Comparison of ENCODE assay signal across 8 cellular contexts in the genomic region with DNA sequence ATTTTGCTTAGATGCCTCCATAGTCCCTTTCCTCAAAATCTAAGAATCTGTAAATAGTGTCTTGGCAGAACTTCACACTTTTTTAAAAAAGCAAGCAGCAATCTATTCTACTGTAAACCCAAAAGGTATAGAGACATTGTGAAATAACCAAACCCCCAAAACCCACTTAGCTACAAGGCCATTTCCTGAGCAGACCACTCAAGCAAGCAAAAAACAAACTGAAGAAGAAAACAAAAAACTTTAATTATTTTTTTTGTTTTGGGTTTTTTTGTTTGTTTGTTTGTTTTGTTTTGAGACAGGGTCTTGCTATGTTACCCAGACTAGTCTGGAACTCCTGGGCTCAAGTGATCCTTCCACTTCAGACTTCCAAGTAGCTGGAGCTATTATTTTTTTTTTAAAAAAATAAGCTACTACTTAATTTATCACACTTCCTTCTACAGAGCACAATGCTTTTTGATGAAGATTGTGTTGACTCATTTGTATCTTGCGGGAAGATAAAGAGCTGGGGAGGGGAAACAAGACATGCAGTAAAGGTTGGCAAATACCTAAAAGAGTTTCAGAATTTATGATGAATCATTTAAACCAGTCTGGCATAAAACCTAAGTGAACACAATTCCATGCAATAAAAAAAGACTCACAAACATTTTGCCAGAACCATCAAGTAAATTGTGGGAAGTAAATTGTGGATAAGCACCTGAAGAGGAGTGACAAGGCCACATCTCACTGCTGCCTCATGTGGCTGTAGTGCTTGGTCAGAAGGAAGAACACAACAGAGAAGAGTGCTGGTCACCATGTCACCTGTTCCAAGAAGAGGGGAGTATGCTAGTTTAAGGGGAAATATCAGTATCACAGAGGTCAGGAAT. TPM values are rescaled to one million over a fixed set of nuclear protein-coding genes. Genes with fewer than 3 reads are reported as not detected.
DNase-seq lines count a peak whose midpoint lies in the region; ATAC-seq and TF ChIP-seq lines count a peak whose summit lies in the region.

No MANE protein-coding gene starts in this region.

- H3K27ac Mint-ChIP-seq in activated naive CD4-positive, alpha-beta T cell treated with anti-CD3 and anti-CD28 coated beads, Interleukin-2, amount 10 ng/mL, durations not matched to agents 7 days and 5 days: peak overlapping the region; percentile 77
- H3K27ac Mint-ChIP-seq in IgD-negative memory B cell: peak overlapping the region in 2 of 3 donors; percentile 63 to 79
- H3K27ac Mint-ChIP-seq in activated B cell treated with CpG ODN at 0.5 μM for 24 hours: peak overlapping the region; percentile 51

- H3K4me3 Mint-ChIP-seq in activated naive CD4-positive, alpha-beta T cell treated with anti-CD3 and anti-CD28 coated beads, Interleukin-2, amount 10 ng/mL, durations not matched to agents 7 days and 5 days: no peak overlapping the region
- H3K4me3 Mint-ChIP-seq in IgD-negative memory B cell (peak overlapping the region in 2 of 4 donors; percentile 18 to 39), activated B cell treated with CpG ODN at 0.5 μM for 24 hours (no peak overlapping the region)

- intact Hi-C loops in activated B cell treated with CpG ODN at 0.5 μM for 24 hours (cut with micrococcal nuclease) (loop anchor here (1.0 kb wide), 1 partner anchor 39 kb away; no protein-coding TSS in a partner anchor), left colon (cut with DNase I, micrococcal nuclease) (no loop called here), tibial artery (cut with DNase I; ENCODE audit: low total_unique reads) (no loop called here), gastrocnemius medialis (cut with DNase I; ENCODE audit: low total_unique reads) (no loop called here)

- TF ChIP-seq POLR2A in gastrocnemius medialis (IDR thresholded peaks at IDR 0.05): no peak

- POLR2A ChIA-PET in activated B cell treated with CpG ODN at 0.5 μM for 24 hours (lab: Charles Lee): interaction anchor here (0.5 to 1.7 kb wide), 3 partner anchors 15 to 56 kb away, joined by 3 to 9 read pairs (median 8); no protein-coding TSS in a partner anchor

- no peaks in the 10 kb centered on the region for H3K27me3 ChIP-seq in tibial artery
- no peaks in the 10 kb centered on the region for H3K27me3 ChIP-seq in gastrocnemius medialis

- CTCF ChIA-PET in activated naive CD4-positive, alpha-beta T cell treated with anti-CD3 and anti-CD28 coated beads, Interleukin-2, amount 10 ng/mL, durations not matched to agents 7 days and 5 days (lab: Charles Lee): interaction anchor here (0.5 to 1.6 kb wide), 5 partner anchors 14 to 31 kb away, joined by 3 to 5 read pairs (median 3); partner anchors contain the start of genes AP4B1 and DCLRE1B
- CTCF ChIA-PET in activated B cell treated with CpG ODN at 0.5 μM for 24 hours (lab: Charles Lee): interaction anchor here (0.8 to 2.0 kb wide), 4 partner anchors 15 to 40 kb away, joined by 3 to 5 read pairs (median 4); no protein-coding TSS in a partner anchor

- H3K4me1 ChIP-seq in tibial artery (no peaks in the 10 kb centered on the region), gastrocnemius medialis (no peaks in the 10 kb centered on the region)

- H3K36me3 Mint-ChIP-seq in activated naive CD4-positive, alpha-beta T cell treated with anti-CD3 and anti-CD28 coated beads, Interleukin-2, amount 10 ng/mL, durations not matched to agents 7 days and 5 days: peaks cover 17% of the 10 kb centered on the region
- H3K36me3 Mint-ChIP-seq in IgD-negative memory B cell (peaks cover 4% of the 10 kb centered on the region), activated B cell treated with CpG ODN at 0.5 μM for 24 hours (ENCODE audit: low read depth) (peaks cover 3% of the 10 kb centered on the region)

- TF ChIP-seq CTCF in activated B cell treated with CpG ODN at 0.5 μM for 24 hours (IDR thresholded peaks at IDR 0.05): no peak
- no peak for TF ChIP-seq CTCF in tibial artery (IDR thresholded peaks at IDR 0.05)
- TF ChIP-seq CTCF in gastrocnemius medialis (IDR thresholded peaks at IDR 0.05 in 4 of 5, conservative IDR thresholded peaks at IDR 0.05 in 1 of 5): no peak

- H3K27me3 Mint-ChIP-seq in activated naive CD4-positive, alpha-beta T cell treated with anti-CD3 and anti-CD28 coated beads, Interleukin-2, amount 10 ng/mL, durations not matched to agents 7 days and 5 days: no peaks in the 10 kb centered on the region
- no peaks in the 10 kb centered on the region for H3K27me3 Mint-ChIP-seq in IgD-negative memory B cell
- no peaks in the 10 kb centered on the region for H3K27me3 Mint-ChIP-seq in activated B cell treated with CpG ODN at 0.5 μM for 24 hours

- H3K9me3 Mint-ChIP-seq in activated naive CD4-positive, alpha-beta T cell treated with anti-CD3 and anti-CD28 coated beads, Interleukin-2, amount 10 ng/mL, durations not matched to agents 7 days and 5 days: no peaks in the 10 kb centered on the region
- H3K9me3 Mint-ChIP-seq in IgD-negative memory B cell (peaks cover 0 to 2% (median 0%) of the 10 kb centered on the region in 3 donors), activated B cell treated with CpG ODN at 0.5 μM for 24 hours (no peaks in the 10 kb centered on the region)

- ATAC-seq in activated B cell treated with CpG ODN at 0.5 μM for 24 hours (ENCODE audit: low read depth): no peak
- ATAC-seq in left colon: peak; percentile 85
- ATAC-seq in gastrocnemius medialis: no peak
- ATAC-seq in HG02884 (IDR thresholded peaks at IDR 0.05; ENCODE audit: unreplicated experiment): no peak

- H3K9me3 ChIP-seq in tibial artery: no peaks in the 10 kb centered on the region
- H3K9me3 ChIP-seq in gastrocnemius medialis: no peaks in the 10 kb centered on the region

- in situ Hi-C loops in gastrocnemius medialis (cut with MboI; ENCODE audit: low sequenced_read_pairs in 4 of 4): no loop called here

- no peak overlapping the region for H3K4me3 ChIP-seq in tibial artery
- H3K4me3 ChIP-seq in gastrocnemius medialis: no peak overlapping the region

- peaks cover 67% of the 10 kb centered on the region for H3K4me1 Mint-ChIP-seq in activated naive CD4-positive, alpha-beta T cell treated with anti-CD3 and anti-CD28 coated beads, Interleukin-2, amount 10 ng/mL, durations not matched to agents 7 days and 5 days
- H3K4me1 Mint-ChIP-seq in IgD-negative memory B cell: peaks cover 35 to 42% (median 36%) of the 10 kb centered on the region in 3 donors
- peaks cover 59% of the 10 kb centered on the region for H3K4me1 Mint-ChIP-seq in activated B cell treated with CpG ODN at 0.5 μM for 24 hours

- H3K27ac ChIP-seq in tibial artery (no peak overlapping the region), gastrocnemius medialis (no peak overlapping the region)

- H3K36me3 ChIP-seq in tibial artery: no peaks in the 10 kb centered on the region
- H3K36me3 ChIP-seq in gastrocnemius medialis: no peaks in the 10 kb centered on the region

- DNase-seq in activated naive CD4-positive, alpha-beta T cell treated with anti-CD3 and anti-CD28 coated beads, Interleukin-2, amount 10 ng/mL, durations not matched to agents 7 days and 5 days: no peak
- no peak for DNase-seq in activated naive CD4-positive, alpha-beta T cell (lab: John Stamatoyannopoulos, UW)
- DNase-seq in activated B cell treated with CpG ODN at 0.5 μM for 24 hours: no peak
- peak; percentile 50 to 51 for DNase-seq in left colon
- DNase-seq in tibial artery: no peak
- DNase-seq in gastrocnemius medialis: no peak

RNA-seq across cellular contexts. Expression of gene PTPN22, which starts 2.7 kb away (rescaled TPM):
- polyA plus RNA-seq in IgD-negative memory B cell: 41.1 TPM
- total RNA-seq in activated B cell treated with CpG ODN at 0.5 μM for 24 hours (25.5 and 26.1 TPM in 2 replicates), left colon (1 to 10 TPM; 5.6 to 5.7 TPM), gastrocnemius medialis (1 to 10 TPM in 1 of 4 donors, under 1 TPM in 3; 0.10 to 1.7 (median 0.63) TPM)

RNA-seq across cellular contexts. Expression of gene BCL2L15, which starts 13.1 kb away (rescaled TPM):
- not detected for polyA plus RNA-seq in IgD-negative memory B cell
- total RNA-seq in activated B cell treated with CpG ODN at 0.5 μM for 24 hours (0.83 and 3.7 TPM in 2 replicates), left colon (100 to 1,000 TPM; 157 to 187 TPM), gastrocnemius medialis (under 1 TPM in 1 of 4 donors, not detected in 3; 0.32 TPM)

RNA-seq across cellular contexts. Expression of gene AP4B1, which starts 30.4 kb away (rescaled TPM):
- polyA plus RNA-seq in IgD-negative memory B cell: 13.2 TPM
- total RNA-seq in activated B cell treated with CpG ODN at 0.5 μM for 24 hours (48.5 and 69.9 TPM in 2 replicates), left colon (10 to 100 TPM; 19.0 to 22.6 TPM), gastrocnemius medialis (10 to 100 TPM in 1 of 4 donors, 1 to 10 TPM in 3; 6.5 to 11.2 (median 8.4) TPM)

RNA-seq across cellular contexts. Expression of gene DCLRE1B, which starts 30.9 kb away (rescaled TPM):
- 3.6 TPM for polyA plus RNA-seq in IgD-negative memory B cell
- 5.4 and 6.0 TPM in 2 replicates for total RNA-seq in activated B cell treated with CpG ODN at 0.5 μM for 24 hours
- 1 to 10 TPM; 3.0 to 4.2 TPM for total RNA-seq in left colon
- total RNA-seq in gastrocnemius medialis: 1 to 10 TPM; 1.4 to 3.3 (median 1.7) TPM

RNA-seq across cellular contexts. Expression of gene HIPK1, which starts 54.9 kb away (rescaled TPM):
- 6.1 TPM for polyA plus RNA-seq in IgD-negative memory B cell
- total RNA-seq in activated B cell treated with CpG ODN at 0.5 μM for 24 hours (38.0 and 39.0 TPM in 2 replicates), left colon (10 to 100 TPM; 67.4 to 68.2 TPM), gastrocnemius medialis (10 to 100 TPM; 54.4 to 67.6 (median 60.0) TPM)

Comparison
In these comparisons a context has a peak if more than half of its experiments do, and no peak if none do; other contexts are left out.
1. DNase-seq: peak in left colon (2 of 2); none in activated naive CD4-positive, alpha-beta T cell treated with anti-CD3 and anti-CD28 coated beads, Interleukin-2, amount 10 ng/mL, durations not matched to agents 7 days and 5 days (single experiment), activated naive CD4-positive, alpha-beta T cell (0 of 4), activated B cell treated with CpG ODN at 0.5 μM for 24 hours (single experiment), tibial artery (0 of 2) and gastrocnemius medialis (0 of 2).
2. RNA of gene BCL2L15, which starts 13.1 kb away (total RNA-seq): 157 to 187 TPM in left colon; 0.83 to 3.7 TPM in activated B cell treated with CpG ODN at 0.5 μM for 24 hours and 0.32 TPM in gastrocnemius medialis; every median in the first group is over 10 times any median in the second.
3. Peak in every context shown above with its lines, with median percentiles within 50 percentile points of each other: H3K27ac Mint-ChIP-seq.